In the genomic region with DNA sequence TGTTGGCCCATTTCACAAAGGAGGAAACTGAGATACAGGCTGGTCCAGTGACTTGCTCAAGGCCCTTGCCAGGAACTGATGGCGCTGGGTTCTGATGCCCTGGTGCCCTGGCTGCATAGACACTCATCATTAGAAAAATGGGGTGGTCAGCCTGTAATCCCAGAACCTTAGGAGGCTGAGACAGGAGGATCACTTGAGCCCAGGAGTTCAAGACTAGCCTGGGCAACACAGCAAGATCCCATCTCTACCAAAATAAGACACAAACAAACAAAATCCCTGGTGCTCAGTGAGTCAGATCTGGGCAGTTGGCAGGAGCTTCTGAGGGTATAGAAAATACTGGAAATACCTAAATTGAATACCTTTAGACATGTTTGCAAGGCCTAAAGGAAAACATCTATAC, we compare ENCODE assay signal across 37 cellular contexts.
"Had no signal": no experiment of that assay in that cellular context is flagged by ENCODE, and none has a peak within 500 bp of the region (broad histone marks: within the 10 kb centered on the region; RNA-seq: fewer than 3 reads in every experiment).

No MANE protein-coding gene starts in this region.

- H3K36me3 ChIP-seq: adrenal gland, brain microvascular endothelial cell, esophagus squamous epithelium, gastroesophageal sphincter, heart right ventricle, WERI-Rb-1 had no signal

- DNase-seq: activated CD4-positive, alpha-beta T cell treated with anti-CD3 and anti-CD28 coated beads for 36 hours; activated CD4-positive, alpha-beta T cell treated with anti-CD3 and anti-CD28 coated beads, Interleukin-2, amount 50 U/mL, for 1 hour; activated CD4-positive, alpha-beta T cell treated with anti-CD3 and anti-CD28 coated beads, Interleukin-2, amount 50 U/mL, for 48 hours; activated CD4-positive, CD25-positive, alpha-beta regulatory T cell; activated CD4-positive, CD25-positive, alpha-beta regulatory T cell treated with anti-CD3 and anti-CD28 coated beads, Interleukin-2, amount 50 U/mL, for 72 hours; activated CD8-positive, alpha-beta memory T cell treated with anti-CD3 and anti-CD28 coated beads, Interleukin-2, amount 10 ng/mL, durations not matched to agents 7 days and 5 days; activated CD8-positive, alpha-beta memory T cell treated with anti-CD3 and anti-CD28 coated beads, Interleukin-2, amount 50 U/mL, for 4 hours; activated CD8-positive, alpha-beta T cell treated with anti-CD3 and anti-CD28 coated beads for 36 hours; activated effector memory CD4-positive, alpha-beta T cell treated with anti-CD3 and anti-CD28 coated beads, Interleukin-2, amount 50 U/mL, for 16 hours; activated naive CD4-positive, alpha-beta T cell treated with anti-CD3 and anti-CD28 coated beads for 36 hours; activated naive CD8-positive, alpha-beta T cell treated with anti-CD3 and anti-CD28 coated beads for 36 hours; activated naive CD8-positive, alpha-beta T cell treated with anti-CD3 and anti-CD28 coated beads, Interleukin-2, amount 50 U/mL, for 24 hours; activated T-cell treated with anti-CD3 and anti-CD28 coated beads, Interleukin-2, amount 50 U/mL, for 1 hour; activated T-cell treated with anti-CD3 and anti-CD28 coated beads, Interleukin-2, amount 50 U/mL, for 48 hours; adrenal gland; amygdala; aorta; brain microvascular endothelial cell; effector memory CD4-positive, alpha-beta T cell; erythroblast; esophagus squamous epithelium; foreskin melanocyte; heart right ventricle; T-helper 1 cell; T-helper 17 cell; T1000; WERI-Rb-1 had no signal

- H3K4me1 Mint-ChIP-seq: activated CD8-positive, alpha-beta memory T cell treated with anti-CD3 and anti-CD28 coated beads, Interleukin-2, amount 10 ng/mL, durations not matched to agents 7 days and 5 days; activated naive CD8-positive, alpha-beta T cell treated with anti-CD3 and anti-CD28 coated beads, Interleukin-2, amount 50 U/mL, for 24 hours had no signal

- H3K27me3 ChIP-seq: adrenal gland, brain microvascular endothelial cell, dorsolateral prefrontal cortex, gastroesophageal sphincter, heart right ventricle had no signal

- H3K27me3 Mint-ChIP-seq: activated CD8-positive, alpha-beta T cell treated with anti-CD3 and anti-CD28 coated beads for 36 hours; activated naive CD4-positive, alpha-beta T cell treated with anti-CD3 and anti-CD28 coated beads, Interleukin-2, amount 50 U/mL, for 24 hours; activated naive CD8-positive, alpha-beta T cell treated with anti-CD3 and anti-CD28 coated beads for 36 hours; central memory CD8-positive, alpha-beta T cell had no signal

- H3K9me3 Mint-ChIP-seq: activated CD8-positive, alpha-beta T cell treated with anti-CD3 and anti-CD28 coated beads for 36 hours; activated naive CD4-positive, alpha-beta T cell treated with anti-CD3 and anti-CD28 coated beads for 36 hours; activated naive CD4-positive, alpha-beta T cell treated with anti-CD3 and anti-CD28 coated beads, Interleukin-2, amount 50 U/mL, for 24 hours; activated naive CD8-positive, alpha-beta T cell treated with anti-CD3 and anti-CD28 coated beads for 36 hours; activated naive CD8-positive, alpha-beta T cell treated with anti-CD3 and anti-CD28 coated beads, Interleukin-2, amount 50 U/mL, for 24 hours; activated T-helper 1 cell treated with anti-CD3 and anti-CD28 coated beads, Interleukin-12 subunit alpha, Interleukin-12 subunit beta, Interleukin-2, Interleukin-4 antibody, amounts not matched to agents 30 ng/mL and 10 ng/mL and 1 ng/mL, durations not matched to agents 14 hours and 24 hours and 36 hours; activated T-helper 2 cell treated with anti-CD3 and anti-CD28 coated beads, Interferon-gamma antibody, Interleukin-2, Interleukin-4, amounts not matched to agents 10 μg/mL and 5 μg/mL and 100 μg/mL, durations not matched to agents 14 hours and 24 hours and 36 hours; central memory CD8-positive, alpha-beta T cell; dendritic cell treated with granulocyte-macrophage colony-stimulating factor and Interleukin-4, amounts not matched to agents 40 ng/mL and 50 ng/mL, for 4 days; T-helper 2 cell treated with Interferon-gamma antibody and Interleukin-4, amounts not matched to agents 5 μg/mL and 100 μg/mL, for 36 hours had no signal

- H3K36me3 Mint-ChIP-seq: activated CD8-positive, alpha-beta memory T cell treated with anti-CD3 and anti-CD28 coated beads, Interleukin-2, amount 10 ng/mL, durations not matched to agents 7 days and 5 days; activated naive CD4-positive, alpha-beta T cell treated with anti-CD3 and anti-CD28 coated beads, Interleukin-2, amount 50 U/mL, for 24 hours; activated naive CD8-positive, alpha-beta T cell treated with anti-CD3 and anti-CD28 coated beads for 36 hours had no signal

- FAIRE-seq: bronchial epithelial cell had no signal

- H3K27ac ChIP-seq: adrenal gland, coronary artery, dorsolateral prefrontal cortex, esophagus squamous epithelium, gastroesophageal sphincter, heart right ventricle, WERI-Rb-1 had no signal

- H3K27ac Mint-ChIP-seq: activated CD4-positive, alpha-beta T cell treated with anti-CD3 and anti-CD28 coated beads for 36 hours; activated CD8-positive, alpha-beta memory T cell treated with anti-CD3 and anti-CD28 coated beads, Interleukin-2, amount 10 ng/mL, durations not matched to agents 7 days and 5 days; activated CD8-positive, alpha-beta T cell treated with anti-CD3 and anti-CD28 coated beads for 36 hours; activated naive CD4-positive, alpha-beta T cell treated with anti-CD3 and anti-CD28 coated beads for 36 hours; activated naive CD4-positive, alpha-beta T cell treated with anti-CD3 and anti-CD28 coated beads, Interleukin-2, amount 50 U/mL, for 24 hours; activated naive CD8-positive, alpha-beta T cell treated with anti-CD3 and anti-CD28 coated beads for 36 hours; activated naive CD8-positive, alpha-beta T cell treated with anti-CD3 and anti-CD28 coated beads, Interleukin-2, amount 50 U/mL, for 24 hours; activated T-helper 1 cell treated with anti-CD3 and anti-CD28 coated beads, Interleukin-12 subunit alpha, Interleukin-12 subunit beta, Interleukin-2, Interleukin-4 antibody, amounts not matched to agents 30 ng/mL and 10 ng/mL and 1 ng/mL, durations not matched to agents 14 hours and 24 hours and 36 hours; activated T-helper 2 cell treated with anti-CD3 and anti-CD28 coated beads, Interferon-gamma antibody, Interleukin-2, Interleukin-4, amounts not matched to agents 10 μg/mL and 5 μg/mL and 100 μg/mL, durations not matched to agents 14 hours and 24 hours and 36 hours; dendritic cell treated with granulocyte-macrophage colony-stimulating factor and Interleukin-4, amounts not matched to agents 40 ng/mL and 50 ng/mL, for 4 days; T-helper 17 cell; T-helper 2 cell treated with Interferon-gamma antibody and Interleukin-4, amounts not matched to agents 5 μg/mL and 100 μg/mL, for 36 hours had no signal

- H3K4me3 Mint-ChIP-seq: activated CD4-positive, alpha-beta T cell treated with anti-CD3 and anti-CD28 coated beads for 36 hours; activated CD8-positive, alpha-beta memory T cell treated with anti-CD3 and anti-CD28 coated beads, Interleukin-2, amount 10 ng/mL, durations not matched to agents 7 days and 5 days; activated CD8-positive, alpha-beta T cell treated with anti-CD3 and anti-CD28 coated beads for 36 hours; activated naive CD4-positive, alpha-beta T cell treated with anti-CD3 and anti-CD28 coated beads for 36 hours; activated naive CD4-positive, alpha-beta T cell treated with anti-CD3 and anti-CD28 coated beads, Interleukin-2, amount 50 U/mL, for 24 hours; activated naive CD8-positive, alpha-beta T cell treated with anti-CD3 and anti-CD28 coated beads for 36 hours; activated naive CD8-positive, alpha-beta T cell treated with anti-CD3 and anti-CD28 coated beads, Interleukin-2, amount 50 U/mL, for 24 hours; activated T-helper 1 cell treated with anti-CD3 and anti-CD28 coated beads, Interleukin-12 subunit alpha, Interleukin-12 subunit beta, Interleukin-2, Interleukin-4 antibody, amounts not matched to agents 30 ng/mL and 10 ng/mL and 1 ng/mL, durations not matched to agents 14 hours and 24 hours and 36 hours; central memory CD8-positive, alpha-beta T cell; dendritic cell treated with granulocyte-macrophage colony-stimulating factor and Interleukin-4, amounts not matched to agents 40 ng/mL and 50 ng/mL, for 4 days; T-helper 17 cell; T-helper 2 cell treated with Interferon-gamma antibody and Interleukin-4, amounts not matched to agents 5 μg/mL and 100 μg/mL, for 36 hours had no signal

- H3K4me3 ChIP-seq: adrenal gland, coronary artery, dorsolateral prefrontal cortex, esophagus squamous epithelium, gastroesophageal sphincter, heart right ventricle had no signal

- H3K9me3 ChIP-seq: adrenal gland, esophagus squamous epithelium, gastroesophageal sphincter, heart right ventricle had no signal

- H3K4me1 ChIP-seq: adrenal gland, esophagus squamous epithelium, gastroesophageal sphincter, heart right ventricle had no signal

- ATAC-seq: activated CD4-positive, alpha-beta T cell treated with anti-CD3 and anti-CD28 coated beads for 36 hours; activated CD8-positive, alpha-beta memory T cell treated with anti-CD3 and anti-CD28 coated beads, Interleukin-2, amount 10 ng/mL, durations not matched to agents 7 days and 5 days; activated CD8-positive, alpha-beta T cell treated with anti-CD3 and anti-CD28 coated beads for 36 hours; activated naive CD8-positive, alpha-beta T cell treated with anti-CD3 and anti-CD28 coated beads, Interleukin-2, amount 50 U/mL, for 24 hours; gastroesophageal sphincter; heart right ventricle; T-helper 17 cell had no signal
